17 cellular contexts compared by ENCODE assay signal in the genomic region with DNA sequence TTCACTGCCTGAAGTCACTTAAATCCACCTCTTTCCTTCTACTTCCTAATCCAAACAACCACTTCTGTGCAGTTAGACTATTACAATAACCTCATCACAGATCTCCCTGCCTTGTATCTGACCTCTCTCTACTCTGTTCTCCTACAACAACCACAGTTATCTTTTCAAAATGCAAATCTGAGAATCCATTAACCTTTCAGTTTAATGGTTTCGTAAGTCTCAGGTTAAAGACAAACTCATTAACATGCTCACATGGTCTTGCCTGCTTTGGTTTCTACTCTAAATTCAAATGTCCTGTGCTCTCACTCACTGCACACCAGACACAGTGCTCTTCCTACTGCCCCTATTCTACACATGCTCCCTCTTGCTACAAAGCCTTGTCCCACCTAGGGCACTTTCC.
"Had no signal": no experiment of that assay in that cellular context is flagged by ENCODE, and none has a peak within 500 bp of the region (broad histone marks: within the 10 kb centered on the region; RNA-seq: fewer than 3 reads in every experiment).

No MANE protein-coding gene starts in this region.

- H3K36me3 Mint-ChIP-seq: naive thymus-derived CD4-positive, alpha-beta T cell had no signal

- H3K36me3 ChIP-seq: ascending aorta, cardiac muscle cell, esophagus muscularis mucosa, prostate gland, transverse colon had no signal

- H3K27ac Mint-ChIP-seq: activated CD8-positive, alpha-beta T cell treated with anti-CD3 and anti-CD28 coated beads, Interleukin-2, amount 10 ng/mL, durations not matched to agents 7 days and 5 days; activated T-helper 1 cell treated with anti-CD3 and anti-CD28 coated beads, Interleukin-12 subunit alpha, Interleukin-12 subunit beta, Interleukin-2, Interleukin-4 antibody, amounts not matched to agents 30 ng/mL and 10 ng/mL and 1 ng/mL, durations not matched to agents 14 hours and 24 hours and 36 hours; naive thymus-derived CD4-positive, alpha-beta T cell had no signal

- H3K27ac ChIP-seq: ascending aorta, cardiac muscle cell, prostate gland had no signal

- ATAC-seq: activated CD8-positive, alpha-beta T cell treated with anti-CD3 and anti-CD28 coated beads, Interleukin-2, amount 10 ng/mL, durations not matched to agents 7 days and 5 days; left cardiac atrium; naive thymus-derived CD4-positive, alpha-beta T cell; sciatic nerve had no signal

- H3K27me3 ChIP-seq: ascending aorta, cardiac muscle cell, esophagus muscularis mucosa, transverse colon had no signal

- H3K4me1 ChIP-seq: ascending aorta had no signal

- H3K9me3 Mint-ChIP-seq: activated T-helper 1 cell treated with anti-CD3 and anti-CD28 coated beads, Interleukin-12 subunit alpha, Interleukin-12 subunit beta, Interleukin-2, Interleukin-4 antibody, amounts not matched to agents 30 ng/mL and 10 ng/mL and 1 ng/mL, durations not matched to agents 14 hours and 24 hours and 36 hours; naive thymus-derived CD4-positive, alpha-beta T cell had no signal

- H3K4me3 Mint-ChIP-seq: activated CD8-positive, alpha-beta T cell treated with anti-CD3 and anti-CD28 coated beads, Interleukin-2, amount 10 ng/mL, durations not matched to agents 7 days and 5 days; activated T-helper 1 cell treated with anti-CD3 and anti-CD28 coated beads, Interleukin-12 subunit alpha, Interleukin-12 subunit beta, Interleukin-2, Interleukin-4 antibody, amounts not matched to agents 30 ng/mL and 10 ng/mL and 1 ng/mL, durations not matched to agents 14 hours and 24 hours and 36 hours; naive thymus-derived CD4-positive, alpha-beta T cell had no signal

- DNase-seq: activated CD4-positive, alpha-beta T cell treated with anti-CD3 and anti-CD28 coated beads for 4 hours; activated CD8-positive, alpha-beta T cell treated with anti-CD3 and anti-CD28 coated beads, Interleukin-2, amount 10 ng/mL, durations not matched to agents 7 days and 5 days; activated naive CD4-positive, alpha-beta T cell; hypothalamus; left cardiac atrium; naive thymus-derived CD4-positive, alpha-beta T cell; stimulated activated CD4-positive, alpha-beta T cell treated with anti-CD3 and anti-CD28 coated beads, Interleukin-12 subunit alpha, Interleukin-12 subunit beta, amount 100 ng/mL, for 4 hours; stimulated activated naive CD4-positive, alpha-beta T cell; substantia nigra; transverse colon had no signal

- H3K4me3 ChIP-seq: ascending aorta, cardiac muscle cell, esophagus muscularis mucosa, lung, prostate gland, transverse colon had no signal

- H3K9me3 ChIP-seq: ascending aorta, esophagus muscularis mucosa, prostate gland, transverse colon had no signal
